ENCODE assay signal across 9 cellular contexts in the genomic region with DNA sequence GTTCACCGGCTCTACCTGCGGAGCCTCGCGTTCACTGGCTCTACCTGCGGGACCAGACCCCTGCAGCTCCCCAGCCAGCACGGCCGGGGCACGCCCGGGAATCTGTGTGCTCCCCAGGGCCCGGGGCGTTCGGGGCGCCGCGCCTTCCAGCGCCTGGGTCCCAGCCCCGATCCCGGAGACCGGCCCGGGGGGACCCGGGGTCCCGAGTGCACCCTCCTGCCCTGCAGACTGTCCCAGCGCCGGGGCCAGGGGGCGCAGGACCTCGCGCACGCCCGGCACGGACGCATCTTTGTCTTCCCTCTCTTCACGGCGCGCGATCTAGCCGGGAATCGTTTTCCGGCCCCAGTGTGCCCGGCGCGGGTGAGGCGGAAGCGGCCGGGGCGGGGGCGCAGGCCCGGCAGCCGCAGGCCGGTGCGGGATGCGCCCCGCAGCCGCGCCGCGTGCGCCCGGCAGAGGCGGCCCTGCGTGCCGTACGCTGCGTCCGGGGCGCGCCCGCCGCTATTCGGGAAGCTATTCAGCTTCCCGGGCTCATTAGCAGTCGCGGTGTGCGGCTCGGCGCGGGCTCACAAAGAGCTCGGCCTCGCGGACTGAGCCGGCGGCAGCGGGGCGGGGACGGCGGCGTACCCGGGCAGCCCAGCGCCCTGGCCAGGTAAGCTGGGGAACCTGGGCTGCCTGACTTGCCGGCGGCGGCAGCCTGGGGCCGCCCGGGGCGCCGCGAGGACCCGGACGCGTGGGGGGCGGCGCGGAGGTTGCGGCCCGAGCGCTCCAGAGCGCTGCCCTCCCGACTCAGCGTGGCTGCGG. TPM values are rescaled to one million over a fixed set of nuclear protein-coding genes. Genes with fewer than 3 reads are reported as not detected.
DNase-seq lines count a peak whose midpoint lies in the region; ATAC-seq and TF ChIP-seq lines count a peak whose summit lies in the region.
"Had no signal": no experiment of that assay in that cellular context is flagged by ENCODE, and none has a peak within 500 bp of the region (broad histone marks: within the 10 kb centered on the region; RNA-seq: fewer than 3 reads in every experiment).

Gene APBA2 (plus strand): TSS at position 345 of the 801 bp plus-strand sequence. CDS start 167,911 bp downstream, outside the sequence.

- peak within 1 kb of the TSS; percentile 58 for H3K4me3 ChIP-seq in MG63
- H3K4me3 ChIP-seq in fibroblast of mammary gland (ENCODE audit: control insufficient read depth, low read depth, low read length), result peak within 1 kb of the TSS; percentile 37
- peak within 1 kb of the TSS in 2 of 4 donors; percentile 28 to 32 for H3K4me3 ChIP-seq in gastrocnemius medialis

- intact Hi-C loops in gastrocnemius medialis (cut with DNase I; ENCODE audit: low total_unique reads), result no loop called here

- TF ChIP-seq POLR2A in gastrocnemius medialis (IDR thresholded peaks at IDR 0.05), result no peak

- peak within 1 kb of the TSS; percentile 80 for H3K27ac ChIP-seq in C4-2B
- no peak within 1 kb of the TSS for H3K27ac ChIP-seq in gastrocnemius medialis

- H3K27me3 ChIP-seq in MG63, result no peaks in the 10 kb centered on the region
- H3K27me3 ChIP-seq in gastrocnemius medialis, result peaks cover 14 to 26% (median 19%) of the 10 kb centered on the region in 3 donors

- no peaks in the 10 kb centered on the region for H3K36me3 Mint-ChIP-seq in activated T-cell treated with anti-CD3 and anti-CD28 coated beads, Interleukin-2, amount 50 U/mL, for 24 hours (ENCODE audit: low read depth)
- H3K36me3 Mint-ChIP-seq in osteocyte (ENCODE audit: unreplicated experiment), result no peaks in the 10 kb centered on the region
- H3K36me3 Mint-ChIP-seq: naive B cell had no signal

- H3K36me3 ChIP-seq in MG63, result no peaks in the 10 kb centered on the region
- H3K36me3 ChIP-seq in gastrocnemius medialis, result no peaks in the 10 kb centered on the region

- peak within 1 kb of the TSS; percentile 84 for H3K27ac Mint-ChIP-seq in activated T-cell treated with anti-CD3 and anti-CD28 coated beads, Interleukin-2, amount 50 U/mL, for 24 hours
- no peak within 1 kb of the TSS for H3K27ac Mint-ChIP-seq in osteocyte (ENCODE audit: unreplicated experiment)
- H3K27ac Mint-ChIP-seq: naive B cell had no signal

- DNase-seq in MG63, result peak; percentile 50
- peak; percentile 77 for DNase-seq in activated T-cell treated with anti-CD3 and anti-CD28 coated beads, Interleukin-2, amount 50 U/mL, for 24 hours
- DNase-seq in fibroblast of mammary gland (ENCODE audit: low read depth), result peak; percentile 22
- no peak for DNase-seq in osteocyte (ENCODE audit: extremely low spot score, unreplicated experiment)
- no peak for DNase-seq in gastrocnemius medialis
- DNase-seq: naive B cell had no signal

- no peaks in the 10 kb centered on the region for H3K27me3 Mint-ChIP-seq in activated T-cell treated with anti-CD3 and anti-CD28 coated beads, Interleukin-2, amount 50 U/mL, for 24 hours
- H3K27me3 Mint-ChIP-seq in osteocyte (ENCODE audit: unreplicated experiment), result no peaks in the 10 kb centered on the region

- no peaks in the 10 kb centered on the region for H3K9me3 ChIP-seq in MG63
- H3K9me3 ChIP-seq in gastrocnemius medialis, result no peaks in the 10 kb centered on the region

- TF ChIP-seq CTCF in C4-2B (conservative IDR thresholded peaks at IDR 0.05), result no peak; the same call in 1 of the 2 replicates
- TF ChIP-seq CTCF in fibroblast of mammary gland (conservative IDR thresholded peaks at IDR 0.05; ENCODE audit: control insufficient read depth, insufficient read depth, low read depth, low read length), result no peak
- no peak for TF ChIP-seq CTCF in osteocyte (IDR thresholded peaks at IDR 0.05)
- no peak for TF ChIP-seq CTCF in gastrocnemius medialis (IDR thresholded peaks at IDR 0.05 in 4 of 5, conservative IDR thresholded peaks at IDR 0.05 in 1 of 5)

- H3K4me1 Mint-ChIP-seq in activated T-cell treated with anti-CD3 and anti-CD28 coated beads, Interleukin-2, amount 50 U/mL, for 24 hours (ENCODE audit: low read depth), result peaks cover 43% of the 10 kb centered on the region
- peaks cover 25% of the 10 kb centered on the region for H3K4me1 Mint-ChIP-seq in osteocyte (ENCODE audit: unreplicated experiment)

- H3K9me3 Mint-ChIP-seq in activated T-cell treated with anti-CD3 and anti-CD28 coated beads, Interleukin-2, amount 50 U/mL, for 24 hours, result no peaks in the 10 kb centered on the region
- H3K9me3 Mint-ChIP-seq in osteocyte (ENCODE audit: unreplicated experiment), result no peaks in the 10 kb centered on the region

- H3K4me1 ChIP-seq in gastrocnemius medialis, result no peaks in the 10 kb centered on the region

- in situ Hi-C loops in gastrocnemius medialis (cut with MboI; ENCODE audit: low sequenced_read_pairs in 4 of 4), result no loop called here

- peak within 1 kb of the TSS; percentile 79 for H3K4me3 Mint-ChIP-seq in activated T-cell treated with anti-CD3 and anti-CD28 coated beads, Interleukin-2, amount 50 U/mL, for 24 hours
- H3K4me3 Mint-ChIP-seq in osteocyte (ENCODE audit: unreplicated experiment), result peak within 1 kb of the TSS; percentile 68

- ATAC-seq in HG02571 (IDR thresholded peaks at IDR 0.05; ENCODE audit: unreplicated experiment), result no peak
- ATAC-seq in GM18873 (IDR thresholded peaks at IDR 0.05; ENCODE audit: low FRiP score, unreplicated experiment), result no peak
- ATAC-seq in gastrocnemius medialis, result no peak

RNA-seq across cellular contexts. Expression of gene APBA2, which starts in this region (rescaled TPM):
- 20.0 and 28.0 TPM in 2 replicates for total RNA-seq in MG63 (2014; rRNA removed; shearing (Covaris generic); ENCODE audit: low replicate concordance)
- total RNA-seq in osteocyte, result 23.5 and 24.7 TPM in 2 replicates
- under 1 TPM in 2 of 4 donors, not detected in 2; 0.19 to 0.31 TPM for total RNA-seq in gastrocnemius medialis

Comparison
In these comparisons a context has a peak if more than half of its experiments do, and no peak if none do; other contexts are left out.
1. RNA of gene APBA2 (total RNA-seq): 20.0 to 28.0 TPM in MG63 and 23.5 to 24.7 TPM in osteocyte; 0.19 to 0.31 TPM in gastrocnemius medialis; every median in the first group is over 10 times any median in the second.
2. DNase-seq: peak in MG63 (single experiment), activated T-cell treated with anti-CD3 and anti-CD28 coated beads, Interleukin-2, amount 50 U/mL, for 24 hours (single experiment) and fibroblast of mammary gland (single experiment); none in osteocyte (single experiment) and gastrocnemius medialis (0 of 2).